16 cellular contexts compared by ENCODE assay signal in the genomic region with DNA sequence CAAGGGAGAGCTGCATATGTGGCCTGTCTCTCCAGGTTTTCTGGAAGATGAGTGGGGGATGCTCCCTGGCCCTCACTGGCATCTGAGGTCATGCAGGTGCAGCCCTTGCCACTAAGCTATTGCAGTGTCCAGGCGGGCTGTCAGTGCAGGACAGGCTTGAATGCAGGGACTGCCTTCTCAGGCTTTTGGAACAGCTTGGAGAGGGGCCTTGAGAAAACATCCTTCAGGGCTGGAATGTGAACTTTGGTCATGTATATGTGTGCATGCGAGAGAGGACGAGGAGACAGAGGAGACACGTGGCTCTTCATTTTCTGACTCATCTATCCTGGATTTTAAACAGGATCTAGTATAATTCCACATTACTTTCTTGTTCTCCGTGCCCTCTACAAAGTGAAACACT.
A peak's percentile ranks its signal among the peaks of the same experiment; 100 is the strongest.
DNase-seq lines count a peak whose midpoint lies in the region; ATAC-seq and TF ChIP-seq lines count a peak whose summit lies in the region.
"Had no signal": no experiment of that assay in that cellular context is flagged by ENCODE, and none has a peak within 500 bp of the region (broad histone marks: within the 10 kb centered on the region; RNA-seq: fewer than 3 reads in every experiment).

No MANE protein-coding gene starts in this region.

- ATAC-seq in stimulated activated naive CD8-positive, alpha-beta T cell treated with anti-CD3 and anti-CD28 coated beads, Interleukin-15, Interleukin-2, amounts not matched to agents 100 U/mL and 50 U/mL, for 24 hours = no peak
- ATAC-seq in aorta (ENCODE audit: low FRiP score) = no peak
- ATAC-seq: HCT116, left ventricle myocardium superior, T-cell had no signal

- H3K27me3 Mint-ChIP-seq in activated CD4-positive, alpha-beta T cell treated with anti-CD3 and anti-CD28 coated beads, Interleukin-2, amount 10 ng/mL, durations not matched to agents 7 days and 5 days = no peaks in the 10 kb centered on the region

- WGBS in prostate gland = 79% methylated on average over 5 of the region's 5 CpGs
- WGBS in aorta, 2 donors = 85 to 88% methylated on average over 5 of the region's 5 CpGs

- POLR2A ChIA-PET in activated CD4-positive, alpha-beta T cell treated with anti-CD3 and anti-CD28 coated beads, Interleukin-2, amount 10 ng/mL, durations not matched to agents 7 days and 5 days (lab: Charles Lee) = no interaction called here

- TF ChIP-seq POLR2A in prostate gland (IDR thresholded peaks at IDR 0.05) = no peak

- peaks cover 69% of the 10 kb centered on the region for H3K4me1 Mint-ChIP-seq in activated CD4-positive, alpha-beta T cell treated with anti-CD3 and anti-CD28 coated beads, Interleukin-2, amount 10 ng/mL, durations not matched to agents 7 days and 5 days

- H3K27ac ChIP-seq in prostate gland (no peak overlapping the region), aorta (ENCODE audit: low read depth in 1 of 2, low read length in 2 of 2) (no peak overlapping the region)
- H3K27ac ChIP-seq: dorsolateral prefrontal cortex, neutrophil had no signal

- TF ChIP-seq CTCF in epithelial cell of proximal tubule (conservative IDR thresholded peaks at IDR 0.05; ENCODE audit: low read depth, low read length) = no peak
- TF ChIP-seq CTCF in prostate gland (IDR thresholded peaks at IDR 0.05) = no peak

- H3K4me3 ChIP-seq in epithelial cell of proximal tubule (ENCODE audit: low read depth, low read length) (no peak overlapping the region), prostate gland (no peak overlapping the region), aorta (ENCODE audit: low read length in 2 of 2) (no peak overlapping the region)
- H3K4me3 ChIP-seq: dorsolateral prefrontal cortex had no signal

- H3K27me3 ChIP-seq in prostate gland (replicated peaks; ENCODE audit: insufficient read depth) (no peaks in the 10 kb centered on the region), aorta (ENCODE audit: control insufficient read depth in 1 of 2, insufficient read depth in 2 of 2, low read length in 1 of 2) (no peaks in the 10 kb centered on the region)

- H3K9me3 Mint-ChIP-seq in activated CD4-positive, alpha-beta T cell treated with anti-CD3 and anti-CD28 coated beads, Interleukin-2, amount 10 ng/mL, durations not matched to agents 7 days and 5 days = peaks cover 2% of the 10 kb centered on the region
- H3K9me3 Mint-ChIP-seq: T-cell had no signal

- intact Hi-C loops in prostate gland (cut with DNase I) (no loop called here), posterior cingulate gyrus (cut with DNase I) (no loop called here), aorta (cut with DNase I) (no loop called here)

- CTCF ChIA-PET in activated CD4-positive, alpha-beta T cell treated with anti-CD3 and anti-CD28 coated beads, Interleukin-2, amount 10 ng/mL, durations not matched to agents 7 days and 5 days (lab: Charles Lee) = interaction anchor here (0.6 kb wide), 1 partner anchor 556 kb away, joined by 3 read pairs; no protein-coding TSS in a partner anchor

- no peak overlapping the region for H3K4me3 Mint-ChIP-seq in activated CD4-positive, alpha-beta T cell treated with anti-CD3 and anti-CD28 coated beads, Interleukin-2, amount 10 ng/mL, durations not matched to agents 7 days and 5 days
- H3K4me3 Mint-ChIP-seq: activated naive CD8-positive, alpha-beta T cell; T-cell had no signal

- DNase-seq in activated CD4-positive, alpha-beta T cell treated with anti-CD3 and anti-CD28 coated beads, Interleukin-2, amount 10 ng/mL, durations not matched to agents 7 days and 5 days = no peak
- no peak for DNase-seq in activated CD4-positive, alpha-beta T cell treated with anti-CD3 and anti-CD28 coated beads, Interleukin-2, amount 50 U/mL, for 4 hours
- peak; percentile 40 for DNase-seq in LoVo (ENCODE audit: low spot score)
- peak; percentile 41 for DNase-seq in epithelial cell of proximal tubule (ENCODE audit: low read depth)
- peak; percentile 2 for DNase-seq in prostate gland (ENCODE audit: low spot score)
- DNase-seq in posterior cingulate gyrus = no peak
- no peak for DNase-seq in stimulated activated naive CD8-positive, alpha-beta T cell treated with anti-CD3 and anti-CD28 coated beads, Interleukin-15, Interleukin-2, amounts not matched to agents 100 U/mL and 50 U/mL, for 24 hours
- DNase-seq in aorta = no peak
- DNase-seq: left ventricle myocardium superior; NCI-H1930; stimulated activated CD8-positive, alpha-beta memory T cell treated with anti-CD3 and anti-CD28 coated beads, Interleukin-4, amount 100 ng/mL, for 48 hours; T-cell had no signal

- H3K36me3 Mint-ChIP-seq in activated CD4-positive, alpha-beta T cell treated with anti-CD3 and anti-CD28 coated beads, Interleukin-2, amount 10 ng/mL, durations not matched to agents 7 days and 5 days (ENCODE audit: low read depth) = peaks cover 7% of the 10 kb centered on the region
- H3K36me3 Mint-ChIP-seq: activated naive CD8-positive, alpha-beta T cell; T-cell had no signal

- H3K36me3 ChIP-seq in prostate gland = no peaks in the 10 kb centered on the region
- no peaks in the 10 kb centered on the region for H3K36me3 ChIP-seq in aorta (ENCODE audit: control insufficient read depth in 1 of 2, insufficient read depth in 2 of 2, low read length in 1 of 2)
- H3K36me3 ChIP-seq: neutrophil had no signal

- H3K4me1 ChIP-seq in prostate gland (replicated peaks) (no peaks in the 10 kb centered on the region), aorta (ENCODE audit: control insufficient read depth in 1 of 2, insufficient read depth in 2 of 2, low read length in 2 of 2) (no peaks in the 10 kb centered on the region)

- H3K27ac Mint-ChIP-seq in activated CD4-positive, alpha-beta T cell treated with anti-CD3 and anti-CD28 coated beads, Interleukin-2, amount 10 ng/mL, durations not matched to agents 7 days and 5 days = peak overlapping the region; percentile 44
- H3K27ac Mint-ChIP-seq: activated naive CD8-positive, alpha-beta T cell; T-cell had no signal

- no peaks in the 10 kb centered on the region for H3K9me3 ChIP-seq in prostate gland
- H3K9me3 ChIP-seq in aorta (ENCODE audit: control insufficient read depth, low read length) = no peaks in the 10 kb centered on the region
- H3K9me3 ChIP-seq: neutrophil had no signal

Comparison
In these comparisons a context has a peak if more than half of its experiments do, and no peak if none do; other contexts are left out.
1. DNase-seq: peak in LoVo (single experiment), epithelial cell of proximal tubule (single experiment) and prostate gland (single experiment); none in activated CD4-positive, alpha-beta T cell treated with anti-CD3 and anti-CD28 coated beads, Interleukin-2, amount 10 ng/mL, durations not matched to agents 7 days and 5 days (single experiment), activated CD4-positive, alpha-beta T cell treated with anti-CD3 and anti-CD28 coated beads, Interleukin-2, amount 50 U/mL, for 4 hours (0 of 2), posterior cingulate gyrus (0 of 10), stimulated activated naive CD8-positive, alpha-beta T cell treated with anti-CD3 and anti-CD28 coated beads, Interleukin-15, Interleukin-2, amounts not matched to agents 100 U/mL and 50 U/mL, for 24 hours (single experiment) and aorta (0 of 2).